Comparison of ENCODE assay signal across 23 cellular contexts in genomic region chrX:74452199-74452481, GRCh38. TPM values are rescaled to one million over a fixed set of nuclear protein-coding genes. Genes with fewer than 3 reads are reported as not detected.
"Had no signal": no experiment of that assay in that cellular context is flagged by ENCODE, and none has a peak within 500 bp of the region (broad histone marks: within the 10 kb centered on the region; RNA-seq: fewer than 3 reads in every experiment).

No MANE protein-coding gene starts in this region.

- H3K27ac Mint-ChIP-seq: activated CD8-positive, alpha-beta memory T cell treated with anti-CD3 and anti-CD28 coated beads, Interleukin-2, amount 10 ng/mL, durations not matched to agents 7 days and 5 days; activated CD8-positive, alpha-beta T cell treated with anti-CD3 and anti-CD28 coated beads, Interleukin-2, amount 10 ng/mL, durations not matched to agents 7 days and 5 days; dendritic cell treated with granulocyte-macrophage colony-stimulating factor and Interleukin-4, amounts not matched to agents 40 ng/mL and 50 ng/mL, for 4 days; endodermal cell; mesothelial cell of epicardium; neural progenitor cell; T-helper 17 cell; type B pancreatic cell had no signal

- H3K4me1 Mint-ChIP-seq: endodermal cell, mesothelial cell of epicardium had no signal

- H3K4me1 ChIP-seq: neural progenitor cell, right atrium auricular region, vagina had no signal

- H3K4me2 ChIP-seq: neural progenitor cell had no signal

- H3K9ac ChIP-seq: neural progenitor cell had no signal

- H3K27me3 ChIP-seq: brain microvascular endothelial cell, esophagus muscularis mucosa, foreskin keratinocyte, neural progenitor cell, vagina had no signal

- H3K27ac ChIP-seq: brain microvascular endothelial cell, esophagus muscularis mucosa, foreskin keratinocyte, heart right ventricle, neural progenitor cell, right atrium auricular region, vagina had no signal

- ATAC-seq: activated CD8-positive, alpha-beta memory T cell treated with anti-CD3 and anti-CD28 coated beads, Interleukin-2, amount 10 ng/mL, durations not matched to agents 7 days and 5 days; activated CD8-positive, alpha-beta T cell treated with anti-CD3 and anti-CD28 coated beads, Interleukin-2, amount 10 ng/mL, durations not matched to agents 7 days and 5 days; foreskin keratinocyte; heart right ventricle; naive thymus-derived CD8-positive, alpha-beta T cell; T-helper 17 cell had no signal

- H2AFZ ChIP-seq: neural progenitor cell had no signal

- H3K4me3 ChIP-seq: esophagus muscularis mucosa, heart right ventricle, neural progenitor cell, right atrium auricular region, vagina had no signal

- H3K9me3 Mint-ChIP-seq: dendritic cell treated with granulocyte-macrophage colony-stimulating factor and Interleukin-4, amounts not matched to agents 40 ng/mL and 50 ng/mL, for 4 days; naive thymus-derived CD8-positive, alpha-beta T cell had no signal

- H3K4me3 Mint-ChIP-seq: activated CD8-positive, alpha-beta memory T cell treated with anti-CD3 and anti-CD28 coated beads, Interleukin-2, amount 10 ng/mL, durations not matched to agents 7 days and 5 days; activated CD8-positive, alpha-beta T cell treated with anti-CD3 and anti-CD28 coated beads, Interleukin-2, amount 10 ng/mL, durations not matched to agents 7 days and 5 days; activated naive CD8-positive, alpha-beta T cell; dendritic cell treated with granulocyte-macrophage colony-stimulating factor and Interleukin-4, amounts not matched to agents 40 ng/mL and 50 ng/mL, for 4 days; endodermal cell; mesothelial cell of epicardium; naive thymus-derived CD8-positive, alpha-beta T cell; neural progenitor cell; T-helper 17 cell; type B pancreatic cell had no signal

- H3K36me3 Mint-ChIP-seq: activated CD8-positive, alpha-beta memory T cell treated with anti-CD3 and anti-CD28 coated beads, Interleukin-2, amount 10 ng/mL, durations not matched to agents 7 days and 5 days; activated naive CD8-positive, alpha-beta T cell; mesothelial cell of epicardium; naive thymus-derived CD8-positive, alpha-beta T cell; type B pancreatic cell had no signal

- H3K36me3 ChIP-seq: brain microvascular endothelial cell, esophagus muscularis mucosa, heart right ventricle, neural progenitor cell, right atrium auricular region, vagina had no signal

- H3K9me3 ChIP-seq: esophagus muscularis mucosa, heart right ventricle, right atrium auricular region, vagina had no signal

- DNase-seq: activated CD4-positive, alpha-beta T cell treated with anti-CD3 and anti-CD28 coated beads, Interleukin-2, amount 50 U/mL, for 1 hour; activated CD4-positive, CD25-positive, alpha-beta regulatory T cell treated with anti-CD3 and anti-CD28 coated beads, Interleukin-2, amount 50 U/mL, for 72 hours; activated CD8-positive, alpha-beta memory T cell treated with anti-CD3 and anti-CD28 coated beads, Interleukin-2, amount 10 ng/mL, durations not matched to agents 7 days and 5 days; activated CD8-positive, alpha-beta T cell treated with anti-CD3 and anti-CD28 coated beads, Interleukin-2, amount 10 ng/mL, durations not matched to agents 7 days and 5 days; activated effector memory CD4-positive, alpha-beta T cell treated with Interleukin-2 at 50 U/mL for 16 hours; activated naive CD4-positive, alpha-beta T cell treated with Interleukin-2 at 50 U/mL for 16 hours; brain microvascular endothelial cell; caudate nucleus; endodermal cell; foreskin keratinocyte; heart right ventricle; naive thymus-derived CD8-positive, alpha-beta T cell; occipital lobe; stimulated activated CD4-positive, alpha-beta T cell treated with anti-CD3 and anti-CD28 coated beads, Interleukin-2, amount 100 ng/mL, for 24 hours; T-helper 17 cell had no signal

- H3K27me3 Mint-ChIP-seq: activated CD8-positive, alpha-beta memory T cell treated with anti-CD3 and anti-CD28 coated beads, Interleukin-2, amount 10 ng/mL, durations not matched to agents 7 days and 5 days; activated naive CD8-positive, alpha-beta T cell; dendritic cell treated with granulocyte-macrophage colony-stimulating factor and Interleukin-4, amounts not matched to agents 40 ng/mL and 50 ng/mL, for 4 days; naive thymus-derived CD8-positive, alpha-beta T cell; T-helper 17 cell; type B pancreatic cell had no signal

RNA-seq across cellular contexts. Expression of gene SLC16A2, which starts 30.8 kb away (rescaled TPM):
- total RNA-seq: activated CD8-positive, alpha-beta T cell treated with anti-CD3 and anti-CD28 coated beads, Interleukin-2, amount 10 ng/mL, durations not matched to agents 7 days and 5 days had no signal
